Comparison of ENCODE assay signal across 11 cellular contexts in genomic region chr2:8003462-8004075, GRCh38.
DNase-seq lines count a peak whose midpoint lies in the region; ATAC-seq and TF ChIP-seq lines count a peak whose summit lies in the region.
"Had no signal": no experiment of that assay in that cellular context is flagged by ENCODE, and none has a peak within 500 bp of the region (broad histone marks: within the 10 kb centered on the region; RNA-seq: fewer than 3 reads in every experiment).

No MANE protein-coding gene starts in this region.

- no peak for TF ChIP-seq CTCF in OCI-LY3 (IDR thresholded peaks at IDR 0.05; ENCODE audit: low read depth, low read length)
- TF ChIP-seq CTCF in fibroblast of villous mesenchyme (IDR thresholded peaks at IDR 0.05; ENCODE audit: insufficient read depth, low read depth, low read length): no peak
- no peak for TF ChIP-seq CTCF in prostate gland (IDR thresholded peaks at IDR 0.05)

- 25% methylated on average over 13 of the region's 13 CpGs for WGBS in prostate gland

- peak overlapping the region in 7 of 10 experiments; percentile 3 to 40 (median 19); a peak in 9 of 20 replicates for H3K4me3 ChIP-seq in BLaER1 treated with 17β-estradiol and CSF1 and Interleukin-3, amounts not matched to agents 10 nM and 100 nM
- H3K4me3 ChIP-seq in OCI-LY3 (ENCODE audit: low read length) (no peak overlapping the region), fibroblast of villous mesenchyme (ENCODE audit: low read depth, low read length) (no peak overlapping the region), prostate gland (no peak overlapping the region)

- H3K27ac Mint-ChIP-seq in T-helper 2 cell treated with Interferon-gamma antibody and Interleukin-4, amounts not matched to agents 5 μg/mL and 100 μg/mL, for 36 hours: no peak overlapping the region
- H3K27ac Mint-ChIP-seq: stimulated activated naive CD8-positive, alpha-beta T cell treated with anti-CD3 and anti-CD28 coated beads, Interleukin-15, Interleukin-2, amounts not matched to agents 100 ng/mL and 50 ng/mL, for 24 hours had no signal

- H3K27me3 ChIP-seq in BLaER1 treated with 17β-estradiol and CSF1 and Interleukin-3, amounts not matched to agents 10 nM and 100 nM: no peaks in the 10 kb centered on the region
- H3K27me3 ChIP-seq in OCI-LY3 (ENCODE audit: low read depth, low read length): no peaks in the 10 kb centered on the region
- no peaks in the 10 kb centered on the region for H3K27me3 ChIP-seq in prostate gland (replicated peaks; ENCODE audit: insufficient read depth)

- no peaks in the 10 kb centered on the region for H3K9me3 ChIP-seq in BLaER1 treated with 17β-estradiol and CSF1 and Interleukin-3, amounts not matched to agents 10 nM and 100 nM (replicated peaks in 1 of 11)
- no peaks in the 10 kb centered on the region for H3K9me3 ChIP-seq in OCI-LY3 (ENCODE audit: insufficient read depth, low read length)
- H3K9me3 ChIP-seq in prostate gland: no peaks in the 10 kb centered on the region

- peak overlapping the region in 9 of 11 experiments; percentile 1 to 78 (median 62); a peak in 15 of 22 replicates for H3K9ac ChIP-seq in BLaER1 treated with 17β-estradiol and CSF1 and Interleukin-3, amounts not matched to agents 10 nM and 100 nM
- no peak overlapping the region for H3K9ac ChIP-seq in OCI-LY3 (ENCODE audit: low read length)

- peaks cover 34 to 66% (median 52%) of the 10 kb centered on the region in 10 experiments for H3K4me1 ChIP-seq in BLaER1 treated with 17β-estradiol and CSF1 and Interleukin-3, amounts not matched to agents 10 nM and 100 nM
- peaks cover 29% of the 10 kb centered on the region for H3K4me1 ChIP-seq in OCI-LY3 (ENCODE audit: low read length)
- H3K4me1 ChIP-seq in prostate gland (replicated peaks): no peaks in the 10 kb centered on the region

- H4K20me1 ChIP-seq in BLaER1 treated with 17β-estradiol and CSF1 and Interleukin-3, amounts not matched to agents 10 nM and 100 nM: no peaks in the 10 kb centered on the region
- H4K20me1 ChIP-seq in OCI-LY3 (ENCODE audit: insufficient read depth, low read length): no peaks in the 10 kb centered on the region

- no peak for TF ChIP-seq POLR2A in prostate gland (IDR thresholded peaks at IDR 0.05)

- H3K4me1 Mint-ChIP-seq in T-helper 2 cell treated with Interferon-gamma antibody and Interleukin-4, amounts not matched to agents 5 μg/mL and 100 μg/mL, for 36 hours (ENCODE audit: low read depth): peaks cover 10% of the 10 kb centered on the region

- no peaks in the 10 kb centered on the region for H3K36me3 Mint-ChIP-seq in T-helper 2 cell treated with Interferon-gamma antibody and Interleukin-4, amounts not matched to agents 5 μg/mL and 100 μg/mL, for 36 hours (ENCODE audit: low read depth)

- intact Hi-C loops in prostate gland (cut with DNase I): loop anchor here (2.0 kb wide), 1 partner anchor 675 kb away; no protein-coding TSS in a partner anchor

- no peaks in the 10 kb centered on the region for H3K79me2 ChIP-seq in OCI-LY3 (ENCODE audit: low read length)

- DNase-seq in fibroblast of villous mesenchyme (ENCODE audit: low read depth) (peak; percentile 64), prostate gland (ENCODE audit: low spot score) (peak; percentile 14), NOMO-1 treated with dmso at 0.1 percent for 144 hours (lab: John Stamatoyannopoulos, UW; ENCODE audit: unreplicated experiment) (no peak), dermis blood vessel endothelial cell (no peak)
- DNase-seq in T-helper 2 cell treated with Interferon-gamma antibody and Interleukin-4, amounts not matched to agents 5 μg/mL and 100 μg/mL, for 36 hours (ENCODE audit: low spot score): no peak
- DNase-seq: GDM1 had no signal

- H3K9me3 Mint-ChIP-seq in T-helper 2 cell treated with Interferon-gamma antibody and Interleukin-4, amounts not matched to agents 5 μg/mL and 100 μg/mL, for 36 hours: no peaks in the 10 kb centered on the region
- H3K9me3 Mint-ChIP-seq: stimulated activated naive CD8-positive, alpha-beta T cell treated with anti-CD3 and anti-CD28 coated beads, Interleukin-15, Interleukin-2, amounts not matched to agents 100 ng/mL and 50 ng/mL, for 24 hours had no signal

- no peak for ATAC-seq in GM18498 (IDR thresholded peaks at IDR 0.05; ENCODE audit: unreplicated experiment)

- H3K27me3 Mint-ChIP-seq in T-helper 2 cell treated with Interferon-gamma antibody and Interleukin-4, amounts not matched to agents 5 μg/mL and 100 μg/mL, for 36 hours (ENCODE audit: low read depth): no peaks in the 10 kb centered on the region
- H3K27me3 Mint-ChIP-seq: stimulated activated naive CD8-positive, alpha-beta T cell treated with anti-CD3 and anti-CD28 coated beads, Interleukin-15, Interleukin-2, amounts not matched to agents 100 ng/mL and 50 ng/mL, for 24 hours had no signal

- peak overlapping the region; percentile 73 to 90 (median 82) for H3K4me2 ChIP-seq in BLaER1 treated with 17β-estradiol and CSF1 and Interleukin-3, amounts not matched to agents 10 nM and 100 nM
- H3K4me2 ChIP-seq in OCI-LY3 (ENCODE audit: low read length): peak overlapping the region; percentile 54

- H3K4me3 Mint-ChIP-seq in T-helper 2 cell treated with Interferon-gamma antibody and Interleukin-4, amounts not matched to agents 5 μg/mL and 100 μg/mL, for 36 hours: no peak overlapping the region
- H3K4me3 Mint-ChIP-seq: stimulated activated naive CD8-positive, alpha-beta T cell treated with anti-CD3 and anti-CD28 coated beads, Interleukin-15, Interleukin-2, amounts not matched to agents 100 ng/mL and 50 ng/mL, for 24 hours had no signal

- peak overlapping the region in 10 of 11 experiments; percentile 15 to 85 (median 74); a peak in 19 of 22 replicates for H3K27ac ChIP-seq in BLaER1 treated with 17β-estradiol and CSF1 and Interleukin-3, amounts not matched to agents 10 nM and 100 nM
- H3K27ac ChIP-seq in OCI-LY3 (ENCODE audit: low read length): no peak overlapping the region
- H3K27ac ChIP-seq in prostate gland: no peak overlapping the region
- H3K27ac ChIP-seq: VCaP had no signal

- no peaks in the 10 kb centered on the region for H3K36me3 ChIP-seq in BLaER1 treated with 17β-estradiol and CSF1 and Interleukin-3, amounts not matched to agents 10 nM and 100 nM
- no peaks in the 10 kb centered on the region for H3K36me3 ChIP-seq in OCI-LY3 (replicated peaks; ENCODE audit: low read depth, low read length)
- no peaks in the 10 kb centered on the region for H3K36me3 ChIP-seq in prostate gland

- H2AFZ ChIP-seq in OCI-LY3 (ENCODE audit: low read depth, low read length): no peak overlapping the region

Comparison
In these comparisons a context has a peak if more than half of its experiments do, and no peak if none do; other contexts are left out.
1. H3K27ac ChIP-seq: peak in BLaER1 treated with 17β-estradiol and CSF1 and Interleukin-3, amounts not matched to agents 10 nM and 100 nM (10 of 11); none in OCI-LY3 (single experiment) and prostate gland (0 of 2).
2. H3K4me3 ChIP-seq: peak in BLaER1 treated with 17β-estradiol and CSF1 and Interleukin-3, amounts not matched to agents 10 nM and 100 nM (7 of 10); none in OCI-LY3 (single experiment), fibroblast of villous mesenchyme (single experiment) and prostate gland (0 of 2).
3. DNase-seq: peak in fibroblast of villous mesenchyme (single experiment) and prostate gland (single experiment); none in NOMO-1 treated with dmso at 0.1 percent for 144 hours (single experiment), dermis blood vessel endothelial cell (single experiment) and T-helper 2 cell treated with Interferon-gamma antibody and Interleukin-4, amounts not matched to agents 5 μg/mL and 100 μg/mL, for 36 hours (single experiment).